8 cellular contexts compared by ENCODE assay signal in genomic region chr12:75944097-75944904, GRCh38.
DNase-seq lines count a peak whose midpoint lies in the region; ATAC-seq and TF ChIP-seq lines count a peak whose summit lies in the region.

No MANE protein-coding gene starts in this region.

- no peaks in the 10 kb centered on the region for H3K27me3 ChIP-seq in spleen (replicated peaks in 1 of 7)

- DNase-seq in activated CD4-positive, CD25-positive, alpha-beta regulatory T cell treated with anti-CD3 and anti-CD28 coated beads, Interleukin-2, amount 50 U/mL, for 72 hours: no peak
- peak; percentile 93 for DNase-seq in H4 (ENCODE audit: low spot score)
- peak; percentile 50 for DNase-seq in KBM-7
- DNase-seq in activated CD4-positive, alpha-beta memory T cell treated with anti-CD3 and anti-CD28 coated beads, Interleukin-2, amount 10 ng/mL, durations not matched to agents 7 days and 5 days: peak; percentile 31
- no peak for DNase-seq in left cardiac atrium
- DNase-seq in spleen: no peak
- no peak for DNase-seq in NCI-H2227 treated with DMSO at 0.1 percent for 48 hours (lab: John Stamatoyannopoulos, UW)

- POLR2A ChIA-PET in activated CD4-positive, alpha-beta memory T cell treated with anti-CD3 and anti-CD28 coated beads, Interleukin-2, amount 10 ng/mL, durations not matched to agents 7 days and 5 days (lab: Charles Lee): interaction anchor here (0.6 to 3.8 kb wide), 15 partner anchors 10 to 464 kb away, joined by 3 to 50 read pairs (median 5); partner anchors contain the start of genes GLIPR1 and PHLDA1

- no peaks in the 10 kb centered on the region for H3K27me3 Mint-ChIP-seq in activated CD4-positive, alpha-beta memory T cell treated with anti-CD3 and anti-CD28 coated beads, Interleukin-2, amount 10 ng/mL, durations not matched to agents 7 days and 5 days

- H3K9me3 ChIP-seq in spleen: no peaks in the 10 kb centered on the region

- peaks cover 38% of the 10 kb centered on the region for H3K4me1 Mint-ChIP-seq in activated CD4-positive, alpha-beta memory T cell treated with anti-CD3 and anti-CD28 coated beads, Interleukin-2, amount 10 ng/mL, durations not matched to agents 7 days and 5 days

- in situ Hi-C loops in KBM-7 (cut with MboI; ENCODE audit: low pct_unique_long_range_greater_than_20kb, low sequenced_read_pairs): no loop called here

- peak overlapping the region; percentile 50 for H3K4me3 Mint-ChIP-seq in activated CD4-positive, alpha-beta memory T cell treated with anti-CD3 and anti-CD28 coated beads, Interleukin-2, amount 10 ng/mL, durations not matched to agents 7 days and 5 days

- CTCF ChIA-PET in activated CD4-positive, alpha-beta memory T cell treated with anti-CD3 and anti-CD28 coated beads, Interleukin-2, amount 10 ng/mL, durations not matched to agents 7 days and 5 days (lab: Charles Lee): interaction anchor here (0.9 to 3.8 kb wide), 3 partner anchors 9 to 88 kb away, joined by 3 to 23 read pairs (median 17); partner anchors contain the start of gene PHLDA1

- no peak for TF ChIP-seq CTCF in spleen (IDR thresholded peaks at IDR 0.05 in 8 of 11, conservative IDR thresholded peaks at IDR 0.05 in 3 of 11)

- ATAC-seq in activated CD4-positive, CD25-positive, alpha-beta regulatory T cell treated with anti-CD3 and anti-CD28 coated beads, Interleukin-2, amount 50 U/mL, for 24 hours: peak; percentile 88 to 92
- ATAC-seq in left cardiac atrium: peak; percentile 64 to 93

- no peaks in the 10 kb centered on the region for H3K9me3 Mint-ChIP-seq in activated CD4-positive, alpha-beta memory T cell treated with anti-CD3 and anti-CD28 coated beads, Interleukin-2, amount 10 ng/mL, durations not matched to agents 7 days and 5 days

- H3K27ac Mint-ChIP-seq in activated CD4-positive, alpha-beta memory T cell treated with anti-CD3 and anti-CD28 coated beads, Interleukin-2, amount 10 ng/mL, durations not matched to agents 7 days and 5 days: peak overlapping the region; percentile 99

- intact Hi-C loops in left cardiac atrium (cut with DNase I) (no loop called here), spleen (cut with DNase I; ENCODE audit: low total_unique reads) (no loop called here)

- no peak for TF ChIP-seq POLR2A in spleen (IDR thresholded peaks at IDR 0.05)

- no peaks in the 10 kb centered on the region for H3K36me3 ChIP-seq in spleen

- H3K4me1 ChIP-seq in spleen: peaks cover 0 to 18% (median 12%) of the 10 kb centered on the region in 6 donors

- H3K36me3 Mint-ChIP-seq in activated CD4-positive, alpha-beta memory T cell treated with anti-CD3 and anti-CD28 coated beads, Interleukin-2, amount 10 ng/mL, durations not matched to agents 7 days and 5 days (ENCODE audit: low read depth): peaks cover 5% of the 10 kb centered on the region

- 32 to 55% (median 38%) methylated on average over 1 of the region's 1 CpG for WGBS in spleen, 5 donors

- H3K4me3 ChIP-seq in spleen: no peak overlapping the region

- peak overlapping the region in 7 of 8 donors; percentile 41 to 78 (median 65) for H3K27ac ChIP-seq in spleen

Comparison
In these comparisons a context has a peak if more than half of its experiments do, and no peak if none do; other contexts are left out.
1. DNase-seq: peak in H4 (single experiment), KBM-7 (single experiment) and activated CD4-positive, alpha-beta memory T cell treated with anti-CD3 and anti-CD28 coated beads, Interleukin-2, amount 10 ng/mL, durations not matched to agents 7 days and 5 days (single experiment); none in activated CD4-positive, CD25-positive, alpha-beta regulatory T cell treated with anti-CD3 and anti-CD28 coated beads, Interleukin-2, amount 50 U/mL, for 72 hours (single experiment), left cardiac atrium (single experiment), spleen (single experiment) and NCI-H2227 treated with DMSO at 0.1 percent for 48 hours (single experiment).